ENCODE assay signal across 24 cellular contexts in the genomic region with DNA sequence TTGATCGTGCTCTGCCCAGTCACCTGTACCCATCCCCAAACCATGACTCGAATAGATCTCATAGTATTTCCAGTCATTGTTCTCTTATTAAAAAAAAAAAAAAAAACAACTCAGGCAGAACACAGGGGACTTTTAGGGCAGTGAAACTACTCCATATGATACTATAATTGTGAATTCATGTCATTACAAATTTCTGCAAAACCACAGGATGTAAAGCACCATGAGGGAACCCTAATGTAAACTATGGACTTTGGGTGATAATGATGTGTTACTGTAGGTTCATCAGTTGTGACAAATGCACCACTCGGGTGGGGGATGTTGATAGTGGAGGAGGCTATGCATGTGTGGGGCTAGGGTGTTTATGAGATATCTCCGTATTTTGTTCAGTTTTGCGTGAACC.
"Had no signal": no experiment of that assay in that cellular context is flagged by ENCODE, and none has a peak within 500 bp of the region (broad histone marks: within the 10 kb centered on the region; RNA-seq: fewer than 3 reads in every experiment).

No MANE protein-coding gene starts in this region.

- H3K36me3 Mint-ChIP-seq: naive thymus-derived CD4-positive, alpha-beta T cell; stimulated activated effector memory CD8-positive, alpha-beta T cell treated with anti-CD3 and anti-CD28 coated beads, Interleukin-12 subunit alpha, Interleukin-12 subunit beta, amount 100 ng/mL, for 72 hours; type B pancreatic cell had no signal

- H3K27me3 Mint-ChIP-seq: dendritic cell treated with granulocyte-macrophage colony-stimulating factor and Interleukin-4, amounts not matched to agents 40 ng/mL and 50 ng/mL, for 4 days; type B pancreatic cell had no signal

- H3K4me3 Mint-ChIP-seq: dendritic cell treated with granulocyte-macrophage colony-stimulating factor and Interleukin-4, amounts not matched to agents 40 ng/mL and 50 ng/mL, for 4 days; endodermal cell; naive thymus-derived CD4-positive, alpha-beta T cell; nephron; stimulated activated effector memory CD8-positive, alpha-beta T cell treated with anti-CD3 and anti-CD28 coated beads, Interleukin-12 subunit alpha, Interleukin-12 subunit beta, amount 100 ng/mL, for 72 hours; type B pancreatic cell had no signal

- H3K9me3 ChIP-seq: colonic mucosa, gastrocnemius medialis, prostate gland, testis, tibial artery had no signal

- H3K27ac ChIP-seq: colonic mucosa, epithelial cell of prostate, gastrocnemius medialis, prostate gland, right atrium auricular region, testis, tibial artery had no signal

- H3K36me3 ChIP-seq: colonic mucosa, gastrocnemius medialis, prostate gland, right atrium auricular region, tibial artery had no signal

- H3K4me3 ChIP-seq: colonic mucosa, gastrocnemius medialis, prostate gland, right atrium auricular region, testis, tibial artery had no signal

- DNase-seq: colonic mucosa; effector CD8-positive, alpha-beta T cell; endodermal cell; foreskin fibroblast; gastrocnemius medialis; head of caudate nucleus; kidney; mesenchymal stem cell; midbrain; naive thymus-derived CD4-positive, alpha-beta T cell; nucleus accumbens; stimulated activated CD4-positive, alpha-beta T cell treated with anti-CD3 and anti-CD28 coated beads, Interleukin-2, amount 100 ng/mL, for 24 hours; stimulated activated CD4-positive, alpha-beta T cell treated with anti-CD3 and anti-CD28 coated beads, Interleukin-4, amount 100 ng/mL, for 24 hours; stimulated activated naive CD8-positive, alpha-beta T cell treated with anti-CD3 and anti-CD28 coated beads, Interleukin-15, Interleukin-2, amounts not matched to agents 100 U/mL and 50 U/mL, for 24 hours; substantia nigra; testis; tibial artery had no signal

- H3K4me1 ChIP-seq: colonic mucosa, gastrocnemius medialis, prostate gland, right atrium auricular region, testis had no signal

- H3K27me3 ChIP-seq: colonic mucosa, right atrium auricular region, testis, tibial artery had no signal

- H3K4me1 Mint-ChIP-seq: naive thymus-derived CD4-positive, alpha-beta T cell; stimulated activated effector memory CD8-positive, alpha-beta T cell treated with anti-CD3 and anti-CD28 coated beads, Interleukin-12 subunit alpha, Interleukin-12 subunit beta, amount 100 ng/mL, for 72 hours had no signal

- H3K27ac Mint-ChIP-seq: dendritic cell treated with granulocyte-macrophage colony-stimulating factor and Interleukin-4, amounts not matched to agents 40 ng/mL and 50 ng/mL, for 4 days; endodermal cell; naive thymus-derived CD4-positive, alpha-beta T cell; nephron; stimulated activated effector memory CD8-positive, alpha-beta T cell treated with anti-CD3 and anti-CD28 coated beads, Interleukin-12 subunit alpha, Interleukin-12 subunit beta, amount 100 ng/mL, for 72 hours; type B pancreatic cell had no signal
